ENCODE assay signal across 8 cellular contexts in genomic region chr4:128862608-128863313, GRCh38. TPM values are rescaled to one million over a fixed set of nuclear protein-coding genes. Genes with fewer than 3 reads are reported as not detected.
DNase-seq lines count a peak whose midpoint lies in the region; ATAC-seq, FAIRE-seq and TF ChIP-seq lines count a peak whose summit lies in the region.

No MANE protein-coding gene starts in this region.

- no peaks in the 10 kb centered on the region for H3K27me3 ChIP-seq in thoracic aorta (replicated peaks; ENCODE audit: insufficient read depth)
- no peaks in the 10 kb centered on the region for H3K27me3 ChIP-seq in small intestine (ENCODE audit: control insufficient read depth in 2 of 2, insufficient read depth in 2 of 2, low read length in 2 of 2)

- peak; percentile 65 for ATAC-seq in GM19035 (IDR thresholded peaks at IDR 0.05; ENCODE audit: unreplicated experiment)
- peak; percentile 69 for ATAC-seq in HG03095 (IDR thresholded peaks at IDR 0.05; ENCODE audit: unreplicated experiment)
- ATAC-seq in thoracic aorta (ENCODE audit: insufficient number of reproducible peaks, low FRiP score, low read depth), result no peak

- H3K4me3 ChIP-seq in thoracic aorta (no peak overlapping the region), small intestine (ENCODE audit: low read depth in 1 of 2, low read length in 2 of 2) (no peak overlapping the region)

- peak; percentile 22 to 33 for DNase-seq in activated CD8-positive, alpha-beta memory T cell treated with anti-CD3 and anti-CD28 coated beads for 4 hours (ENCODE audit: low read depth in 2 of 2)
- peak; percentile 74 for DNase-seq in glomerular visceral epithelial cell (ENCODE audit: extremely low spot score)
- DNase-seq in thoracic aorta (ENCODE audit: low spot score), result no peak
- no peak for DNase-seq in globus pallidus (ENCODE audit: low spot score)
- no peak for DNase-seq in small intestine
- DNase-seq in midbrain (lab: John Stamatoyannopoulos, UW), result no peak

- H3K36me3 ChIP-seq in thoracic aorta (peaks cover 34% of the 10 kb centered on the region), small intestine (ENCODE audit: control insufficient read depth in 2 of 2, insufficient read depth in 2 of 2, low read length in 2 of 2) (peaks cover 4 to 19% of the 10 kb centered on the region in 2 donors)

- H3K27ac ChIP-seq in thoracic aorta, result peak overlapping the region; percentile 24 to 25
- no peak overlapping the region for H3K27ac ChIP-seq in small intestine (ENCODE audit: low read depth in 1 of 2, low read length in 1 of 2)

- TF ChIP-seq CTCF in thoracic aorta (IDR thresholded peaks at IDR 0.05), result no peak

- H3K9me3 ChIP-seq in thoracic aorta, result no peaks in the 10 kb centered on the region
- H3K9me3 ChIP-seq in small intestine (ENCODE audit: control insufficient read depth, low read depth), result no peaks in the 10 kb centered on the region

- WGBS in small intestine, 3 donors, result 73 to 80% (median 78%) methylated on average over 14 of the region's 14 CpGs

- H3K4me1 ChIP-seq in thoracic aorta (ENCODE audit: control insufficient read depth in 1 of 2, low read depth in 2 of 2) (peaks cover 10 to 31% of the 10 kb centered on the region in 2 donors), small intestine (ENCODE audit: control insufficient read depth in 2 of 2, insufficient read depth in 1 of 2, low read depth in 1 of 2, low read length in 1 of 2) (no peaks in the 10 kb centered on the region)

- no peak for FAIRE-seq in small intestine (lab: Jason Lieb, UNC)

RNA-seq across cellular contexts. Expression of gene JADE1, which starts 53.3 kb away (rescaled TPM):
- 10 to 100 TPM; 23.7 to 63.8 TPM for total RNA-seq in thoracic aorta
- 10 to 100 TPM in 2 of 3 donors, 1 to 10 TPM in 1; 6.2 to 14.2 (median 11.2) TPM for polyA plus RNA-seq in small intestine

Comparison
In these comparisons a context has a peak if more than half of its experiments do, and no peak if none do; other contexts are left out.
1. DNase-seq: peak in activated CD8-positive, alpha-beta memory T cell treated with anti-CD3 and anti-CD28 coated beads for 4 hours (2 of 2) and glomerular visceral epithelial cell (single experiment); none in thoracic aorta (single experiment), globus pallidus (single experiment), small intestine (single experiment) and midbrain (single experiment).
2. H3K27ac ChIP-seq: peak in thoracic aorta (2 of 2); none in small intestine (0 of 2).